In genomic region chr2:148922776-148923175, GRCh38 we compare ENCODE assay signal across 25 cellular contexts. TPM values are rescaled to one million over a fixed set of nuclear protein-coding genes. Genes with fewer than 3 reads are reported as not detected.
DNase-seq lines count a peak whose midpoint lies in the region; ATAC-seq, FAIRE-seq and TF ChIP-seq lines count a peak whose summit lies in the region.
"Had no signal": no experiment of that assay in that cellular context is flagged by ENCODE, and none has a peak within 500 bp of the region (broad histone marks: within the 10 kb centered on the region; RNA-seq: fewer than 3 reads in every experiment).

No MANE protein-coding gene starts in this region.

- no peaks in the 10 kb centered on the region for H3K27me3 ChIP-seq in bronchial epithelial cell (ENCODE audit: control insufficient read depth, insufficient read depth, low read length)
- no peaks in the 10 kb centered on the region for H3K27me3 ChIP-seq in neural cell (ENCODE audit: insufficient read depth, low read depth, low read length)
- H3K27me3 ChIP-seq: cardiac muscle cell, sigmoid colon, tibial artery had no signal

- peaks cover 54% of the 10 kb centered on the region for H3K79me2 ChIP-seq in neural cell (replicated peaks; ENCODE audit: insufficient read depth, low read length)

- H3F3A ChIP-seq in neural cell (ENCODE audit: insufficient read depth, low read length, poor library complexity, severe bottlenecking), result no peaks in the 10 kb centered on the region

- H4K20me1 ChIP-seq in neural cell (ENCODE audit: insufficient read depth), result peaks cover 4% of the 10 kb centered on the region

- no peak for ATAC-seq in GM18867 (IDR thresholded peaks at IDR 0.05; ENCODE audit: unreplicated experiment)
- no peak for ATAC-seq in GM19467 (IDR thresholded peaks at IDR 0.05; ENCODE audit: unreplicated experiment)
- ATAC-seq in SK-N-SH treated with all-trans-retinoic acid at 6 μM for 48 hours, result no peak
- ATAC-seq: CD8-positive, alpha-beta T cell; left cardiac atrium; Right ventricle myocardium inferior had no signal

- H3K36me3 ChIP-seq in bronchial epithelial cell (ENCODE audit: control insufficient read depth, insufficient read depth, low read length) (no peaks in the 10 kb centered on the region), neural cell (ENCODE audit: insufficient read depth, low read length) (peaks cover 15% of the 10 kb centered on the region)
- H3K36me3 ChIP-seq: cardiac muscle cell, sigmoid colon, tibial artery had no signal

- no peak overlapping the region for H3K4me3 ChIP-seq in bronchial epithelial cell (ENCODE audit: low read depth, low read length)
- peak overlapping the region; percentile 39 for H3K4me3 ChIP-seq in neural cell (ENCODE audit: low read length)
- H3K4me3 ChIP-seq: cardiac muscle cell, sigmoid colon, tibial artery had no signal

- TF ChIP-seq RAD21 in neural cell (conservative IDR thresholded peaks at IDR 0.05), result peak; percentile 30

- peak; percentile 77 for TF ChIP-seq EP300 in neural cell (conservative IDR thresholded peaks at IDR 0.05; ENCODE audit: poor library complexity, severe bottlenecking)

- H3K27ac ChIP-seq in neural cell (ENCODE audit: low read length), result peak overlapping the region; percentile 81
- H3K27ac ChIP-seq: 22Rv1, cardiac muscle cell, sigmoid colon, tibial artery, VCaP had no signal

- peak in 2 of 3 experiments; percentile 27 to 73 for DNase-seq in NCI-H1417 (lab: John Stamatoyannopoulos, UW)
- no peak for DNase-seq in NCI-H1417 treated with DMSO at 0.1 percent for 48 hours (lab: John Stamatoyannopoulos, UW)
- DNase-seq in NCI-H1694 treated with DMSO at 0.1 percent for 48 hours (lab: John Stamatoyannopoulos, UW), result peak; percentile 91
- DNase-seq in bronchial epithelial cell (ENCODE audit: low read depth), result peak; percentile 77
- DNase-seq: activated CD4-positive, alpha-beta T cell treated with anti-CD3 and anti-CD28 coated beads, Interleukin-2, amount 10 ng/mL, durations not matched to agents 24 days and 14 days; activated naive CD4-positive, alpha-beta T cell treated with anti-CD3 and anti-CD28 coated beads for 36 hours; activated T-cell treated with anti-CD3 and anti-CD28 coated beads, Interleukin-2, amount 50 U/mL, for 48 hours; CD8-positive, alpha-beta T cell; KG1; left cardiac atrium; mesenchymal stem cell; NCI-H82; sigmoid colon; stimulated activated naive CD4-positive, alpha-beta T cell treated with Interleukin-2 at 50 U/mL for 16 hours; tibial artery had no signal

- H3K4me2 ChIP-seq in neural cell (ENCODE audit: low read length), result peak overlapping the region; percentile 12

- TF ChIP-seq CTCF in bronchial epithelial cell (IDR thresholded peaks at IDR 0.05; ENCODE audit: insufficient read depth, low read length, severe bottlenecking), result no peak
- no peak for TF ChIP-seq CTCF in neural cell (IDR thresholded peaks at IDR 0.05; ENCODE audit: poor library complexity, severe bottlenecking)

- H3K9me3 ChIP-seq in neural cell (ENCODE audit: low read length), result no peaks in the 10 kb centered on the region

- H3K9me2 ChIP-seq in neural cell (ENCODE audit: insufficient read depth, low read length), result no peaks in the 10 kb centered on the region

- H3K9ac ChIP-seq in neural cell (ENCODE audit: low read length), result peak overlapping the region; percentile 24

- no peak overlapping the region for H2AFZ ChIP-seq in neural cell (ENCODE audit: low read depth, low read length)

- no peak for FAIRE-seq in bronchial epithelial cell (lab: Jason Lieb, UNC)
- FAIRE-seq: G401.6, HTR-8/SVneo had no signal

TF ChIP-seq in neural cell, 6 proteins besides CTCF, POLR2A, EP300 and RAD21:
- TF ChIP-seq POLR2AphosphoS5 (IDR thresholded peaks at IDR 0.05) (peak; percentile 69), TAF1 (IDR thresholded peaks at IDR 0.05; ENCODE audit: low read depth) (no peak), MXI1 (conservative IDR thresholded peaks at IDR 0.05; ENCODE audit: poor library complexity, severe bottlenecking) (no peak), REST (IDR thresholded peaks at IDR 0.05; ENCODE audit: borderline replicate concordance) (peak; percentile 81)

TF ChIP-seq in SK-N-SH treated with all-trans-retinoic acid at 6 μM for 48 hours, 23 proteins besides CTCF, POLR2A, EP300 and RAD21:
- TF ChIP-seq ISL1 (CRISPR knock-in tag; IDR thresholded peaks at IDR 0.05) (no peak), PPARA (CRISPR knock-in tag; IDR thresholded peaks at IDR 0.05; ENCODE audit: borderline replicate concordance) (no peak), POU6F1 (CRISPR knock-in tag; IDR thresholded peaks at IDR 0.05; ENCODE audit: borderline replicate concordance, low read depth) (no peak), ZNF70 (CRISPR knock-in tag; IDR thresholded peaks at IDR 0.05) (no peak), ESRRG (CRISPR knock-in tag; IDR thresholded peaks at IDR 0.05) (no peak)
TF ChIP-seq in SK-N-SH treated with all-trans-retinoic acid at 6 μM for 48 hours: peak in this region for 0.

RNA-seq across cellular contexts. Expression of gene KIF5C, which starts 47.7 kb away (rescaled TPM):
- not detected in 2 replicates for total RNA-seq in bronchial epithelial cell
- 515 and 527 TPM in 2 replicates for polyA plus RNA-seq in neural cell
- polyA minus RNA-seq in neural cell, result 859 and 938 TPM in 2 replicates
